1 cellular context compared by ENCODE assay signal in the genomic region with DNA sequence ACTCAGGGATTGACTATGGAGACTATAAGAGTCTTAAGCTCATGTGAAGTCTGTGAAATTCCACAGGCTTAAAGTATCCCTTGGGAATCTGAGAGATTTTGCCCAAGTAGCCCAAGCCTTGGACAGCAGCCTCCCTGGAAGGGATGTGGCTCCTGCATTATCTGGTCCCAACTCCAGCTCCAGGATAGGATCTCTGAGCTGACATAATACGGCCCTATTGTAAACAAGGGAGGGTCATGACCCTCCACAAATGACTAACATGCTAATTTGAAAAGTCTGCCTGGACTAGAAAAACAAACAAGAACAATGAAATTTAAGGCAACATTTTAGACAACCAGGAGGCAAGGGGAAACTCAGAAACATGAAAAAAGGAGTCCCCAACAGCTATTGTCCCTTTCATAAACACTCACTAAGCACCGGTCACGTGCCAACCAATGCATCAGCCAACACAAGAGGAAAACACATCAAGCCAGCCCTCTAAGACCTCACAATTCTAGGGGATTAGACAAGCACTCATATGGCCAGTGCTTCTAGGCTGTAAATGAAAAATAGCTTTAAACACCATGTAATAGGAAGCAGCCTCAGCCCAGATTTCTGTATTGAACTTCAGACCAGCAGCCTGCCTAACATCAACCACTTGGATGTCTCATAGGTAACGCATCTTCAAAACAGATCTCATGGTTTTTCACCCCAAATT.
TF ChIP-seq lines count a peak whose summit lies in the region.

No MANE protein-coding gene starts in this region.

TF ChIP-seq in HepG2, 621 proteins besides CTCF, POLR2A, EP300 and RAD21 (continued from another document and continues in another):
- TF ChIP-seq FOXA3 (CRISPR knock-in tag; IDR thresholded peaks at IDR 0.05) (peak; percentile 97), HMG20A (CRISPR knock-in tag; IDR thresholded peaks at IDR 0.05; ENCODE audit: borderline replicate concordance) (peak; percentile 55; the same call in 1 of the 2 replicates), CBX1 (IDR thresholded peaks at IDR 0.05; ENCODE audit: low read depth) (no peak), MIXL1 (CRISPR knock-in tag; IDR thresholded peaks at IDR 0.05) (peak; percentile 58; the same call in 1 of the 2 replicates), NR2F1 (CRISPR knock-in tag; IDR thresholded peaks at IDR 0.05) (peak; percentile 90), TBL1XR1 (IDR thresholded peaks at IDR 0.05; ENCODE audit: borderline replicate concordance, low read length, partially characterized antibody) (peak; percentile 85), MED1 (CRISPR knock-in tag; IDR thresholded peaks at IDR 0.05) (peak; percentile 64), ZNF367 (CRISPR knock-in tag; IDR thresholded peaks at IDR 0.05; ENCODE audit: borderline replicate concordance) (no peak), SOX13 (IDR thresholded peaks at IDR 0.05) (peak; percentile 42), SOX13 (CRISPR knock-in tag; conservative IDR thresholded peaks at IDR 0.05 in 1 of 2, IDR thresholded peaks at IDR 0.05 in 1 of 2) (peak in 1 of 2 experiments; percentile 83; a peak in 2 of 4 replicates), CREB1 (IDR thresholded peaks at IDR 0.05) (0 out of 2 replicates have a peak, but pooled peaks have one; percentile 8), CREB1 (CRISPR knock-in tag; IDR thresholded peaks at IDR 0.05) (no peak), FOXP1 (IDR thresholded peaks at IDR 0.05) (no peak), FOXP1 (CRISPR knock-in tag; IDR thresholded peaks at IDR 0.05) (peak; percentile 78), NR2C2 (CRISPR knock-in tag; IDR thresholded peaks at IDR 0.05; ENCODE audit: borderline replicate concordance) (peak; percentile 79), LCORL (IDR thresholded peaks at IDR 0.05) (no peak), LCORL (CRISPR knock-in tag; IDR thresholded peaks at IDR 0.05) (peak; percentile 57; the same call in 1 of the 2 replicates), FOXO1 (CRISPR knock-in tag; IDR thresholded peaks at IDR 0.05) (peak; percentile 25; the same call in 1 of the 2 replicates), GATAD2A (CRISPR knock-in tag; IDR thresholded peaks at IDR 0.05) (peak; percentile 57), ZNF644 (CRISPR knock-in tag; IDR thresholded peaks at IDR 0.05; ENCODE audit: low read depth) (peak; percentile 51; the same call in 1 of the 2 replicates)
- TF ChIP-seq, protein P1, sequence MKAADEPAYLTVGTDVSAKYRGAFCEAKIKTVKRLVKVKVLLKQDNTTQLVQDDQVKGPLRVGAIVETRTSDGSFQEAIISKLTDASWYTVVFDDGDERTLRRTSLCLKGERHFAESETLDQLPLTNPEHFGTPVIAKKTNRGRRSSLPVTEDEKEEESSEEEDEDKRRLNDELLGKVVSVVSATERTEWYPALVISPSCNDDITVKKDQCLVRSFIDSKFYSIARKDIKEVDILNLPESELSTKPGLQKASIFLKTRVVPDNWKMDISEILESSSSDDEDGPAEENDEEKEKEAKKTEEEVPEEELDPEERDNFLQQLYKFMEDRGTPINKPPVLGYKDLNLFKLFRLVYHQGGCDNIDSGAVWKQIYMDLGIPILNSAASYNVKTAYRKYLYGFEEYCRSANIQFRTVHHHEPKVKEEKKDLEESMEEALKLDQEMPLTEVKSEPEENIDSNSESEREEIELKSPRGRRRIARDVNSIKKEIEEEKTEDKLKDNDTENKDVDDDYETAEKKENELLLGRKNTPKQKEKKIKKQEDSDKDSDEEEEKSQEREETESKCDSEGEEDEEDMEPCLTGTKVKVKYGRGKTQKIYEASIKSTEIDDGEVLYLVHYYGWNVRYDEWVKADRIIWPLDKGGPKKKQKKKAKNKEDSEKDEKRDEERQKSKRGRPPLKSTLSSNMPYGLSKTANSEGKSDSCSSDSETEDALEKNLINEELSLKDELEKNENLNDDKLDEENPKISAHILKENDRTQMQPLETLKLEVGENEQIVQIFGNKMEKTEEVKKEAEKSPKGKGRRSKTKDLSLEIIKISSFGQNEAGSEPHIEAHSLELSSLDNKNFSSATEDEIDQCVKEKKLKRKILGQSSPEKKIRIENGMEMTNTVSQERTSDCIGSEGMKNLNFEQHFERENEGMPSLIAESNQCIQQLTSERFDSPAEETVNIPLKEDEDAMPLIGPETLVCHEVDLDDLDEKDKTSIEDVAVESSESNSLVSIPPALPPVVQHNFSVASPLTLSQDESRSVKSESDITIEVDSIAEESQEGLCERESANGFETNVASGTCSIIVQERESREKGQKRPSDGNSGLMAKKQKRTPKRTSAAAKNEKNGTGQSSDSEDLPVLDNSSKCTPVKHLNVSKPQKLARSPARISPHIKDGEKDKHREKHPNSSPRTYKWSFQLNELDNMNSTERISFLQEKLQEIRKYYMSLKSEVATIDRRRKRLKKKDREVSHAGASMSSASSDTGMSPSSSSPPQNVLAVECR (CRISPR knock-in tag; IDR thresholded peaks at IDR 0.05; ENCODE audit: borderline replicate concordance) = no peak
- TF ChIP-seq, protein P2, sequence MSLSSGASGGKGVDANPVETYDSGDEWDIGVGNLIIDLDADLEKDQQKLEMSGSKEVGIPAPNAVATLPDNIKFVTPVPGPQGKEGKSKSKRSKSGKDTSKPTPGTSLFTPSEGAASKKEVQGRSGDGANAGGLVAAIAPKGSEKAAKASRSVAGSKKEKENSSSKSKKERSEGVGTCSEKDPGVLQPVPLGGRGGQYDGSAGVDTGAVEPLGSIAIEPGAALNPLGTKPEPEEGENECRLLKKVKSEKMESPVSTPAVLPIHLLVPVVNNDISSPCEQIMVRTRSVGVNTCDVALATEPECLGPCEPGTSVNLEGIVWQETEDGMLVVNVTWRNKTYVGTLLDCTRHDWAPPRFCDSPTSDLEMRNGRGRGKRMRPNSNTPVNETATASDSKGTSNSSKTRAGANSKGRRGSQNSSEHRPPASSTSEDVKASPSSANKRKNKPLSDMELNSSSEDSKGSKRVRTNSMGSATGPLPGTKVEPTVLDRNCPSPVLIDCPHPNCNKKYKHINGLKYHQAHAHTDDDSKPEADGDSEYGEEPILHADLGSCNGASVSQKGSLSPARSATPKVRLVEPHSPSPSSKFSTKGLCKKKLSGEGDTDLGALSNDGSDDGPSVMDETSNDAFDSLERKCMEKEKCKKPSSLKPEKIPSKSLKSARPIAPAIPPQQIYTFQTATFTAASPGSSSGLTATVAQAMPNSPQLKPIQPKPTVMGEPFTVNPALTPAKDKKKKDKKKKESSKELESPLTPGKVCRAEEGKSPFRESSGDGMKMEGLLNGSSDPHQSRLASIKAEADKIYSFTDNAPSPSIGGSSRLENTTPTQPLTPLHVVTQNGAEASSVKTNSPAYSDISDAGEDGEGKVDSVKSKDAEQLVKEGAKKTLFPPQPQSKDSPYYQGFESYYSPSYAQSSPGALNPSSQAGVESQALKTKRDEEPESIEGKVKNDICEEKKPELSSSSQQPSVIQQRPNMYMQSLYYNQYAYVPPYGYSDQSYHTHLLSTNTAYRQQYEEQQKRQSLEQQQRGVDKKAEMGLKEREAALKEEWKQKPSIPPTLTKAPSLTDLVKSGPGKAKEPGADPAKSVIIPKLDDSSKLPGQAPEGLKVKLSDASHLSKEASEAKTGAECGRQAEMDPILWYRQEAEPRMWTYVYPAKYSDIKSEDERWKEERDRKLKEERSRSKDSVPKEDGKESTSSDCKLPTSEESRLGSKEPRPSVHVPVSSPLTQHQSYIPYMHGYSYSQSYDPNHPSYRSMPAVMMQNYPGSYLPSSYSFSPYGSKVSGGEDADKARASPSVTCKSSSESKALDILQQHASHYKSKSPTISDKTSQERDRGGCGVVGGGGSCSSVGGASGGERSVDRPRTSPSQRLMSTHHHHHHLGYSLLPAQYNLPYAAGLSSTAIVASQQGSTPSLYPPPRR (CRISPR knock-in tag; IDR thresholded peaks at IDR 0.05; ENCODE audit: borderline replicate concordance) = peak; percentile 46; the same call in 1 of the 2 replicates
- TF ChIP-seq, protein P3, sequence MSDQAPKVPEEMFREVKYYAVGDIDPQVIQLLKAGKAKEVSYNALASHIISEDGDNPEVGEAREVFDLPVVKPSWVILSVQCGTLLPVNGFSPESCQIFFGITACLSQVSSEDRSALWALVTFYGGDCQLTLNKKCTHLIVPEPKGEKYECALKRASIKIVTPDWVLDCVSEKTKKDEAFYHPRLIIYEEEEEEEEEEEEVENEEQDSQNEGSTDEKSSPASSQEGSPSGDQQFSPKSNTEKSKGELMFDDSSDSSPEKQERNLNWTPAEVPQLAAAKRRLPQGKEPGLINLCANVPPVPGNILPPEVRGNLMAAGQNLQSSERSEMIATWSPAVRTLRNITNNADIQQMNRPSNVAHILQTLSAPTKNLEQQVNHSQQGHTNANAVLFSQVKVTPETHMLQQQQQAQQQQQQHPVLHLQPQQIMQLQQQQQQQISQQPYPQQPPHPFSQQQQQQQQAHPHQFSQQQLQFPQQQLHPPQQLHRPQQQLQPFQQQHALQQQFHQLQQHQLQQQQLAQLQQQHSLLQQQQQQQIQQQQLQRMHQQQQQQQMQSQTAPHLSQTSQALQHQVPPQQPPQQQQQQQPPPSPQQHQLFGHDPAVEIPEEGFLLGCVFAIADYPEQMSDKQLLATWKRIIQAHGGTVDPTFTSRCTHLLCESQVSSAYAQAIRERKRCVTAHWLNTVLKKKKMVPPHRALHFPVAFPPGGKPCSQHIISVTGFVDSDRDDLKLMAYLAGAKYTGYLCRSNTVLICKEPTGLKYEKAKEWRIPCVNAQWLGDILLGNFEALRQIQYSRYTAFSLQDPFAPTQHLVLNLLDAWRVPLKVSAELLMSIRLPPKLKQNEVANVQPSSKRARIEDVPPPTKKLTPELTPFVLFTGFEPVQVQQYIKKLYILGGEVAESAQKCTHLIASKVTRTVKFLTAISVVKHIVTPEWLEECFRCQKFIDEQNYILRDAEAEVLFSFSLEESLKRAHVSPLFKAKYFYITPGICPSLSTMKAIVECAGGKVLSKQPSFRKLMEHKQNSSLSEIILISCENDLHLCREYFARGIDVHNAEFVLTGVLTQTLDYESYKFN (CRISPR knock-in tag; conservative IDR thresholded peaks at IDR 0.05) = peak; percentile 52
- TF ChIP-seq, protein P4, sequence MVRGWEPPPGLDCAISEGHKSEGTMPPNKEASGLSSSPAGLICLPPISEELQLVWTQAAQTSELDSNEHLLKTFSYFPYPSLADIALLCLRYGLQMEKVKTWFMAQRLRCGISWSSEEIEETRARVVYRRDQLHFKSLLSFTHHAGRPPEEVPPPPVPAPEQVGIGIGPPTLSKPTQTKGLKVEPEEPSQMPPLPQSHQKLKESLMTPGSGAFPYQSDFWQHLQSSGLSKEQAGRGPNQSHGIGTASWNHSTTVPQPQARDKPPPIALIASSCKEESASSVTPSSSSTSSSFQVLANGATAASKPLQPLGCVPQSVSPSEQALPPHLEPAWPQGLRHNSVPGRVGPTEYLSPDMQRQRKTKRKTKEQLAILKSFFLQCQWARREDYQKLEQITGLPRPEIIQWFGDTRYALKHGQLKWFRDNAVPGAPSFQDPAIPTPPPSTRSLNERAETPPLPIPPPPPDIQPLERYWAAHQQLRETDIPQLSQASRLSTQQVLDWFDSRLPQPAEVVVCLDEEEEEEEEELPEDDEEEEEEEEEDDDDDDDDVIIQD (CRISPR knock-in tag; IDR thresholded peaks at IDR 0.05; ENCODE audit: low read depth) = peak; percentile 52; the same call in 1 of the 2 replicates
- TF ChIP-seq, protein P5, sequence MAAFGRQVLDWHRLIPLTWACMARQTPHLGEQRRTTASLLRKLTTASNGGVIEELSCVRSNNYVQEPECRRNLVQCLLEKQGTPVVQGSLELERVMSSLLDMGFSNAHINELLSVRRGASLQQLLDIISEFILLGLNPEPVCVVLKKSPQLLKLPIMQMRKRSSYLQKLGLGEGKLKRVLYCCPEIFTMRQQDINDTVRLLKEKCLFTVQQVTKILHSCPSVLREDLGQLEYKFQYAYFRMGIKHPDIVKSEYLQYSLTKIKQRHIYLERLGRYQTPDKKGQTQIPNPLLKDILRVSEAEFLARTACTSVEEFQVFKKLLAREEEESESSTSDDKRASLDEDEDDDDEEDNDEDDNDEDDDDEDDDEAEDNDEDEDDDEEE (CRISPR knock-in tag; IDR thresholded peaks at IDR 0.05) = no peak
- TF ChIP-seq, protein P6, sequence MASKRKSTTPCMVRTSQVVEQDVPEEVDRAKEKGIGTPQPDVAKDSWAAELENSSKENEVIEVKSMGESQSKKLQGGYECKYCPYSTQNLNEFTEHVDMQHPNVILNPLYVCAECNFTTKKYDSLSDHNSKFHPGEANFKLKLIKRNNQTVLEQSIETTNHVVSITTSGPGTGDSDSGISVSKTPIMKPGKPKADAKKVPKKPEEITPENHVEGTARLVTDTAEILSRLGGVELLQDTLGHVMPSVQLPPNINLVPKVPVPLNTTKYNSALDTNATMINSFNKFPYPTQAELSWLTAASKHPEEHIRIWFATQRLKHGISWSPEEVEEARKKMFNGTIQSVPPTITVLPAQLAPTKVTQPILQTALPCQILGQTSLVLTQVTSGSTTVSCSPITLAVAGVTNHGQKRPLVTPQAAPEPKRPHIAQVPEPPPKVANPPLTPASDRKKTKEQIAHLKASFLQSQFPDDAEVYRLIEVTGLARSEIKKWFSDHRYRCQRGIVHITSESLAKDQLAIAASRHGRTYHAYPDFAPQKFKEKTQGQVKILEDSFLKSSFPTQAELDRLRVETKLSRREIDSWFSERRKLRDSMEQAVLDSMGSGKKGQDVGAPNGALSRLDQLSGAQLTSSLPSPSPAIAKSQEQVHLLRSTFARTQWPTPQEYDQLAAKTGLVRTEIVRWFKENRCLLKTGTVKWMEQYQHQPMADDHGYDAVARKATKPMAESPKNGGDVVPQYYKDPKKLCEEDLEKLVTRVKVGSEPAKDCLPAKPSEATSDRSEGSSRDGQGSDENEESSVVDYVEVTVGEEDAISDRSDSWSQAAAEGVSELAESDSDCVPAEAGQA (IDR thresholded peaks at IDR 0.05; ENCODE audit: low read depth) = no peak
- TF ChIP-seq, protein P6 (CRISPR knock-in tag; IDR thresholded peaks at IDR 0.05; ENCODE audit: borderline replicate concordance) = no peak
- TF ChIP-seq, protein P7, sequence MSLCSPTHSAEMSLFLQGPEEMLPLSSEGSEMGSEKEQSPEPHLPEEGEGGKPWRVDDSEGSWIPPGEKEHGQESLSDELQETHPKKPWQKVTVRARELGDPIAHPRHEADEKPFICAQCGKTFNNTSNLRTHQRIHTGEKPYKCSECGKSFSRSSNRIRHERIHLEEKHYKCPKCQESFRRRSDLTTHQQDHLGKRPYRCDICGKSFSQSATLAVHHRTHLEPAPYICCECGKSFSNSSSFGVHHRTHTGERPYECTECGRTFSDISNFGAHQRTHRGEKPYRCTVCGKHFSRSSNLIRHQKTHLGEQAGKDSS (CRISPR knock-in tag; IDR thresholded peaks at IDR 0.05; ENCODE audit: borderline replicate concordance, low read depth) = peak; percentile 33; the same call in 1 of the 2 replicates
